8 cellular contexts compared by ENCODE assay signal in genomic region chr19:3163230-3163886, GRCh38.
DNase-seq lines count a peak whose midpoint lies in the region; ATAC-seq and TF ChIP-seq lines count a peak whose summit lies in the region.

No MANE protein-coding gene starts in this region.

- peak overlapping the region; percentile 29 for H3K4me3 ChIP-seq in LNCaP clone FGC (ENCODE audit: low read depth, low read length)
- no peak overlapping the region for H3K4me3 ChIP-seq in RWPE2 (ENCODE audit: severe bottlenecking)
- no peak overlapping the region for H3K4me3 ChIP-seq in parathyroid adenoma (ENCODE audit: low read depth, low read length)

- H3K27ac ChIP-seq in RWPE2 (ENCODE audit: poor library complexity, severe bottlenecking) (no peak overlapping the region), parathyroid adenoma (no peak overlapping the region)

- H3K27me3 ChIP-seq in RWPE2 (ENCODE audit: insufficient read depth, poor library complexity, severe bottlenecking) (no peaks in the 10 kb centered on the region), parathyroid adenoma (ENCODE audit: control insufficient read depth, insufficient read depth, low read length) (no peaks in the 10 kb centered on the region)

- ATAC-seq in RWPE2 (ENCODE audit: low read depth), result peak; percentile 61; the same call in 2 of the 3 replicates
- ATAC-seq in GM21717 (IDR thresholded peaks at IDR 0.05; ENCODE audit: unreplicated experiment), result no peak

- no peaks in the 10 kb centered on the region for H3K36me3 ChIP-seq in ES-I3 (ENCODE audit: insufficient read depth, low read length)
- H3K36me3 ChIP-seq in RWPE2 (ENCODE audit: low read depth), result peaks cover 68% of the 10 kb centered on the region
- H3K36me3 ChIP-seq in parathyroid adenoma (ENCODE audit: control insufficient read depth, insufficient read depth, low read length), result no peaks in the 10 kb centered on the region

- peak overlapping the region; percentile 58 for H2AFZ ChIP-seq in parathyroid adenoma

- H3K79me2 ChIP-seq in parathyroid adenoma, result no peaks in the 10 kb centered on the region

- no peak for DNase-seq in LNCaP clone FGC (ENCODE audit: low read depth)
- DNase-seq in RWPE2 (ENCODE audit: low spot score), result no peak
- peak; percentile 62 for DNase-seq in activated effector memory CD4-positive, alpha-beta T cell treated with Interleukin-2 at 50 U/mL for 16 hours
- peak; percentile 73 for DNase-seq in glomerular visceral epithelial cell (ENCODE audit: extremely low spot score)
- DNase-seq in NCI-H187 treated with DMSO at 0.1 percent for 48 hours (lab: John Stamatoyannopoulos, UW), result no peak

- H3K9ac ChIP-seq in ES-I3 (ENCODE audit: low read depth, low read length), result peak overlapping the region; percentile 32; the same call in 1 of the 2 replicates
- H3K9ac ChIP-seq in parathyroid adenoma, result no peak overlapping the region

- H3K4me1 ChIP-seq in ES-I3 (ENCODE audit: insufficient read depth, low read length), result no peaks in the 10 kb centered on the region
- peaks cover 13% of the 10 kb centered on the region for H3K4me1 ChIP-seq in RWPE2 (ENCODE audit: insufficient read depth, poor library complexity, severe bottlenecking)
- H3K4me1 ChIP-seq in parathyroid adenoma, result no peaks in the 10 kb centered on the region

- H3K4me2 ChIP-seq in parathyroid adenoma (ENCODE audit: low read length), result peak overlapping the region; percentile 15

- TF ChIP-seq CTCF in LNCaP clone FGC (IDR thresholded peaks at IDR 0.05; ENCODE audit: control insufficient read depth, extremely low read depth, insufficient read depth) (peak; percentile 97), RWPE2 (IDR thresholded peaks at IDR 0.05; ENCODE audit: poor library complexity, severe bottlenecking) (peak; percentile 90), parathyroid adenoma (IDR thresholded peaks at IDR 0.05) (peak; percentile 94)

- H3K9me3 ChIP-seq in ES-I3 (ENCODE audit: control insufficient read depth, insufficient read depth, low read length) (no peaks in the 10 kb centered on the region), RWPE2 (ENCODE audit: severe bottlenecking) (no peaks in the 10 kb centered on the region), parathyroid adenoma (ENCODE audit: control insufficient read depth, low read length) (no peaks in the 10 kb centered on the region)

Comparison
In these comparisons a context has a peak if more than half of its experiments do, and no peak if none do; other contexts are left out.
1. DNase-seq: peak in activated effector memory CD4-positive, alpha-beta T cell treated with Interleukin-2 at 50 U/mL for 16 hours (single experiment) and glomerular visceral epithelial cell (single experiment); none in LNCaP clone FGC (single experiment), RWPE2 (single experiment) and NCI-H187 treated with DMSO at 0.1 percent for 48 hours (single experiment).
2. Peak in every context shown above with its lines, with median percentiles within 50 percentile points of each other: CTCF ChIP-seq.